In genomic region chr1:233791372-233791703, GRCh38 we compare ENCODE assay signal across 17 cellular contexts.
"Had no signal": no experiment of that assay in that cellular context is flagged by ENCODE, and none has a peak within 500 bp of the region (broad histone marks: within the 10 kb centered on the region; RNA-seq: fewer than 3 reads in every experiment).

No MANE protein-coding gene starts in this region.

- H3K4me1 Mint-ChIP-seq: activated CD4-positive, alpha-beta T cell treated with anti-CD3 and anti-CD28 coated beads, Interleukin-2, amount 10 ng/mL, durations not matched to agents 7 days and 5 days; central memory CD8-positive, alpha-beta T cell; memory B cell; naive thymus-derived CD4-positive, alpha-beta T cell; stimulated activated effector memory CD8-positive, alpha-beta T cell treated with anti-CD3 and anti-CD28 coated beads, Interleukin-12 subunit alpha, Interleukin-12 subunit beta, amount 100 ng/mL, for 72 hours; T-cell had no signal

- H3K27ac ChIP-seq: brain microvascular endothelial cell, hepatocyte, neutrophil, parathyroid adenoma, stomach, upper lobe of left lung had no signal

- H3K27me3 ChIP-seq: brain microvascular endothelial cell, hepatocyte, neutrophil, upper lobe of left lung had no signal

- H3K4me3 Mint-ChIP-seq: activated CD4-positive, alpha-beta T cell treated with anti-CD3 and anti-CD28 coated beads, Interleukin-2, amount 10 ng/mL, durations not matched to agents 7 days and 5 days; central memory CD8-positive, alpha-beta T cell; memory B cell; naive thymus-derived CD4-positive, alpha-beta T cell; stimulated activated effector memory CD8-positive, alpha-beta T cell treated with anti-CD3 and anti-CD28 coated beads, Interleukin-12 subunit alpha, Interleukin-12 subunit beta, amount 100 ng/mL, for 72 hours; T-cell had no signal

- H3K9me3 ChIP-seq: neutrophil, stomach, upper lobe of left lung had no signal

- H3K9me3 Mint-ChIP-seq: activated CD4-positive, alpha-beta T cell treated with anti-CD3 and anti-CD28 coated beads, Interleukin-2, amount 10 ng/mL, durations not matched to agents 7 days and 5 days; central memory CD8-positive, alpha-beta T cell; stimulated activated effector memory CD8-positive, alpha-beta T cell treated with anti-CD3 and anti-CD28 coated beads, Interleukin-12 subunit alpha, Interleukin-12 subunit beta, amount 100 ng/mL, for 72 hours had no signal

- H3K27ac Mint-ChIP-seq: activated CD4-positive, alpha-beta T cell treated with anti-CD3 and anti-CD28 coated beads, Interleukin-2, amount 10 ng/mL, durations not matched to agents 7 days and 5 days; memory B cell; naive thymus-derived CD4-positive, alpha-beta T cell; stimulated activated effector memory CD8-positive, alpha-beta T cell treated with anti-CD3 and anti-CD28 coated beads, Interleukin-12 subunit alpha, Interleukin-12 subunit beta, amount 100 ng/mL, for 72 hours; T-cell had no signal

- DNase-seq: activated CD8-positive, alpha-beta memory T cell treated with anti-CD3 and anti-CD28 coated beads for 24 hours; activated effector memory CD4-positive, alpha-beta T cell treated with Interleukin-2 at 50 U/mL for 16 hours; activated naive CD4-positive, alpha-beta T cell treated with anti-CD3 and anti-CD28 coated beads, Interleukin-2, amount 50 U/mL, for 16 hours; aorta; cortex of kidney had no signal

- H3K36me3 ChIP-seq: brain microvascular endothelial cell, neutrophil, stomach, upper lobe of left lung had no signal

- H3K36me3 Mint-ChIP-seq: memory B cell; stimulated activated effector memory CD8-positive, alpha-beta T cell treated with anti-CD3 and anti-CD28 coated beads, Interleukin-12 subunit alpha, Interleukin-12 subunit beta, amount 100 ng/mL, for 72 hours; T-cell had no signal

- H3K4me3 ChIP-seq: hepatocyte, stomach, upper lobe of left lung had no signal

- H3K4me1 ChIP-seq: parathyroid adenoma, stomach, upper lobe of left lung had no signal
